In genomic region chr14:49961270-49962222, GRCh38 we compare ENCODE assay signal across 8 cellular contexts.
DNase-seq lines count a peak whose midpoint lies in the region; ATAC-seq, FAIRE-seq and TF ChIP-seq lines count a peak whose summit lies in the region.

No MANE protein-coding gene starts in this region.

- no peaks in the 10 kb centered on the region for H3K9me3 ChIP-seq in HAP-1

- DNase-seq in activated naive CD4-positive, alpha-beta T cell treated with anti-CD3 and anti-CD28 coated beads, Interleukin-2, amount 50 U/mL, for 72 hours (ENCODE audit: low spot score in 2 of 2): no peak
- no peak for DNase-seq in activated naive CD4-positive, alpha-beta T cell treated with anti-CD3 and anti-CD28 coated beads, Interleukin-2, amount 50 U/mL, for 16 hours
- DNase-seq in bronchial epithelial cell (ENCODE audit: low read depth): peak; percentile 78
- DNase-seq in HAP-1 (ENCODE audit: low spot score in 2 of 2): no peak
- DNase-seq in NOMO-1 treated with dmso at 0.1 percent for 144 hours (lab: John Stamatoyannopoulos, UW; ENCODE audit: unreplicated experiment): no peak
- no peak for DNase-seq in stimulated activated CD4-positive, alpha-beta T cell treated with anti-CD3 and anti-CD28 coated beads, Interleukin-4, amount 100 ng/mL, for 1 hour

- peak; percentile 78 to 82 for ATAC-seq in activated naive CD4-positive, alpha-beta T cell treated with anti-CD3 and anti-CD28 coated beads, Interleukin-2, amount 50 U/mL, for 72 hours
- ATAC-seq in HG03280 (IDR thresholded peaks at IDR 0.05; ENCODE audit: unreplicated experiment): peak; percentile 45

- H3K36me3 ChIP-seq in bronchial epithelial cell (ENCODE audit: control insufficient read depth, insufficient read depth, low read length) (no peaks in the 10 kb centered on the region), urinary bladder (ENCODE audit: insufficient read depth) (no peaks in the 10 kb centered on the region), HAP-1 (replicated peaks) (no peaks in the 10 kb centered on the region)

- H3K27ac Mint-ChIP-seq in activated naive CD4-positive, alpha-beta T cell treated with anti-CD3 and anti-CD28 coated beads, Interleukin-2, amount 50 U/mL, for 72 hours: peak overlapping the region; percentile 20 to 73

- WGBS in urinary bladder: 88% methylated on average over 13 of the region's 13 CpGs

- no peak for FAIRE-seq in bronchial epithelial cell (lab: Jason Lieb, UNC)

- H3K27ac ChIP-seq in urinary bladder (ENCODE audit: low read depth): peak overlapping the region; percentile 15

- H3K4me1 ChIP-seq in urinary bladder (ENCODE audit: insufficient read depth) (no peaks in the 10 kb centered on the region), HAP-1 (peaks cover 8% of the 10 kb centered on the region)

- H3K9me3 Mint-ChIP-seq in activated naive CD4-positive, alpha-beta T cell treated with anti-CD3 and anti-CD28 coated beads, Interleukin-2, amount 50 U/mL, for 72 hours: peaks cover 0 to 6% of the 10 kb centered on the region in 2 donors

- in situ Hi-C loops in HAP-1 (cut with MboI; ENCODE audit: low sequenced_read_pairs): no loop called here

- no peak overlapping the region for H3K4me3 ChIP-seq in bronchial epithelial cell (ENCODE audit: low read depth, low read length)
- no peak overlapping the region for H3K4me3 ChIP-seq in urinary bladder (ENCODE audit: low read depth, low read length)
- no peak overlapping the region for H3K4me3 ChIP-seq in HAP-1

- H3K27me3 ChIP-seq in bronchial epithelial cell (ENCODE audit: control insufficient read depth, insufficient read depth, low read length): no peaks in the 10 kb centered on the region
- no peaks in the 10 kb centered on the region for H3K27me3 ChIP-seq in HAP-1 (ENCODE audit: low read depth)

- H3K36me3 Mint-ChIP-seq in activated naive CD4-positive, alpha-beta T cell treated with anti-CD3 and anti-CD28 coated beads, Interleukin-2, amount 50 U/mL, for 72 hours: peaks cover 0 to 4% of the 10 kb centered on the region in 2 donors

- TF ChIP-seq CTCF in bronchial epithelial cell (IDR thresholded peaks at IDR 0.05; ENCODE audit: insufficient read depth, low read length, severe bottlenecking): no peak
